ENCODE assay signal across 11 cellular contexts in the genomic region with DNA sequence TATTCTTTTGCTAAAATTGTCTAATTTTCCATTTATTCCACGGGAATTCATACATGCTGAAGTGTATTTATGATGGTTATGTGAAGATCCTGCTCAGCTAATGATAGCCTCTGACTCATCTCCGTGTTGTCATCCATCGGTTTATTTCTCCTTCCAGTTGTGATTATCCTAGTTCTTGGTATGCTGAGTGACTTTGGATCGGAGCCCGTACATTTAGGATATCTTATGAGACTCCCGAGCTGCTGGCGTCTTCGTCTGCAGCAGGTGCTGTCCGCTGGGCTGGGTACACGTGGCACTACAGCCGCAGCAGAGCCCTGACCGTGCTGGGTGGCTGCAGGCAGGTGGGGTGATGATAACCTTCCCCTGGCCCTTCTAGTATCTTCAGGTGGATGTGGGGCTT. TPM values are rescaled to one million over a fixed set of nuclear protein-coding genes. Genes with fewer than 3 reads are reported as not detected.
DNase-seq lines count a peak whose midpoint lies in the region; ATAC-seq, FAIRE-seq and TF ChIP-seq lines count a peak whose summit lies in the region.
"Had no signal": no experiment of that assay in that cellular context is flagged by ENCODE, and none has a peak within 500 bp of the region (broad histone marks: within the 10 kb centered on the region; RNA-seq: fewer than 3 reads in every experiment).

No MANE protein-coding gene starts in this region.

- peak overlapping the region; percentile 80 to 96 (median 95) for H3K4me3 Mint-ChIP-seq in CD4-positive, alpha-beta memory T cell
- peak overlapping the region; percentile 92 for H3K4me3 Mint-ChIP-seq in natural killer cell treated with Interleukin-12 subunit alpha and Interleukin-12 subunit beta and Interleukin-15 and Interleukin-18, amount 100 ng/mL, for 72 hours

- BruUV-seq in GM12878 (replicated peaks; lab: Mats Ljungman, UMichigan) = no TSS peak

- no peak for TF ChIP-seq CTCF in GM12878 (IDR thresholded peaks at IDR 0.05 in 2 of 3, conservative IDR thresholded peaks at IDR 0.05 in 1 of 3; ENCODE audit: control insufficient read depth in 2 of 3, extremely low read depth in 1 of 3, insufficient read depth in 1 of 3, low read depth in 3 of 3, low read length in 3 of 3)
- no peak for TF ChIP-seq CTCF in WERI-Rb-1 (IDR thresholded peaks at IDR 0.05; ENCODE audit: low read depth, low read length)

- peak overlapping the region; percentile 87 to 98 (median 96) for H3K27ac Mint-ChIP-seq in CD4-positive, alpha-beta memory T cell
- H3K27ac Mint-ChIP-seq in natural killer cell treated with Interleukin-12 subunit alpha and Interleukin-12 subunit beta and Interleukin-15 and Interleukin-18, amount 100 ng/mL, for 72 hours = peak overlapping the region; percentile 91 to 96

- RAD21 ChIA-PET in GM12878 (lab: Charles Lee; ENCODE audit: unreplicated experiment) = interaction anchor here (5.8 kb wide), 1 partner anchor 207 kb away, joined by 126 read pairs; no protein-coding TSS in a partner anchor

- no peak for FAIRE-seq in GM12878 (lab: Jason Lieb, UNC)

- no peak overlapping the region for H2AFZ ChIP-seq in GM12878 (ENCODE audit: control insufficient read depth, low read depth, low read length)

- peaks cover 29 to 52% (median 41%) of the 10 kb centered on the region in 4 donors for H3K4me1 Mint-ChIP-seq in CD4-positive, alpha-beta memory T cell
- peaks cover 39 to 43% of the 10 kb centered on the region in 2 donors for H3K4me1 Mint-ChIP-seq in natural killer cell treated with Interleukin-12 subunit alpha and Interleukin-12 subunit beta and Interleukin-15 and Interleukin-18, amount 100 ng/mL, for 72 hours (ENCODE audit: low read depth in 2 of 2)

- no peak overlapping the region for H3K4me2 ChIP-seq in GM12878 (ENCODE audit: control insufficient read depth, insufficient read depth)

- POLR2A ChIA-PET in CD4-positive, alpha-beta memory T cell (lab: Charles Lee; ENCODE audit: partially characterized antibody) = interaction anchor here (1.1 to 3.9 kb wide), 4 partner anchors 77 to 209 kb away, joined by 3 to 21 read pairs (median 4); a partner anchor contains a TSS
- POLR2A ChIA-PET in GM12878 (lab: Charles Lee) = no interaction called here

- TF ChIP-seq RAD21 in GM12878 (IDR thresholded peaks at IDR 0.05; ENCODE audit: insufficient read depth, low read depth, low read length) = no peak

- no peak overlapping the region for H3K4me3 ChIP-seq in CD4-positive, alpha-beta memory T cell (ENCODE audit: low read length in 2 of 2)
- H3K4me3 ChIP-seq in GM12878 = no peak overlapping the region
- no peak overlapping the region for H3K4me3 ChIP-seq in WERI-Rb-1 (ENCODE audit: low read depth, low read length)

- H3K9ac ChIP-seq in GM12878 (ENCODE audit: control insufficient read depth, insufficient read depth, low read length) = no peak overlapping the region

- in situ Hi-C loops in GM12878 (cut with MboI) = no loop called here

- WGBS in GM12878 (ENCODE audit: insufficient coverage, insufficient replicate concordance, low lambda C conversion rate, missing lambda C conversion rate) = 94% methylated on average over 12 of the region's 12 CpGs

- H3K36me3 ChIP-seq in CD4-positive, alpha-beta memory T cell (ENCODE audit: insufficient read depth, low read length) = no peaks in the 10 kb centered on the region
- no peaks in the 10 kb centered on the region for H3K36me3 ChIP-seq in GM12878 (ENCODE audit: control insufficient read depth in 2 of 2, insufficient read depth in 2 of 2, low read length in 1 of 2)
- no peaks in the 10 kb centered on the region for H3K36me3 ChIP-seq in WERI-Rb-1

- H3K79me2 ChIP-seq in GM12878 (ENCODE audit: control insufficient read depth, insufficient read depth, low read length) = no peaks in the 10 kb centered on the region

- no peak for TF ChIP-seq POLR2A in GM12878 (IDR thresholded peaks at IDR 0.05; ENCODE audit: low read depth, low read length)

- no peak for DNase-seq in CD4-positive, alpha-beta memory T cell
- peak; percentile 83 for DNase-seq in LHCN-M2 (ENCODE audit: low read depth)
- no peak for DNase-seq in GM12878 (ENCODE audit: low read depth, low spot score)
- no peak for DNase-seq in natural killer cell treated with Interleukin-12 subunit alpha and Interleukin-12 subunit beta and Interleukin-15 and Interleukin-18, amount 100 ng/mL, for 72 hours (ENCODE audit: low spot score)
- no peak for DNase-seq in NCI-H2107 (lab: John Stamatoyannopoulos, UW)
- DNase-seq in stimulated activated CD4-positive, alpha-beta T cell treated with anti-CD3 and anti-CD28 coated beads, Interleukin-1b, Interleukin-23, amount 100 ng/mL, for 48 hours = no peak
- no peak for DNase-seq in GM03348 (ENCODE audit: low spot score)
- no peak for DNase-seq in WERI-Rb-1
- DNase-seq: H7 had no signal

- H3K27me3 Mint-ChIP-seq in CD4-positive, alpha-beta memory T cell = peaks cover 0 to 3% of the 10 kb centered on the region in 2 donors
- H3K27me3 Mint-ChIP-seq in natural killer cell treated with Interleukin-12 subunit alpha and Interleukin-12 subunit beta and Interleukin-15 and Interleukin-18, amount 100 ng/mL, for 72 hours = no peaks in the 10 kb centered on the region

- no peaks in the 10 kb centered on the region for H3K36me3 Mint-ChIP-seq in CD4-positive, alpha-beta memory T cell
- H3K36me3 Mint-ChIP-seq in natural killer cell treated with Interleukin-12 subunit alpha and Interleukin-12 subunit beta and Interleukin-15 and Interleukin-18, amount 100 ng/mL, for 72 hours = no peaks in the 10 kb centered on the region

- CTCF ChIA-PET in CD4-positive, alpha-beta memory T cell (lab: Charles Lee; ENCODE audit: partially characterized antibody) = interaction anchor here (0.7 to 8.2 kb wide), 6 partner anchors 76 to 209 kb away, joined by 3 to 88 read pairs (median 22); a partner anchor contains a TSS
- CTCF ChIA-PET in GM12878 (lab: Yijun Ruan, JAX) = interaction anchor here (1.5 to 7.6 kb wide), 9 partner anchors 8 to 407 kb away, joined by 4 to 143 read pairs (median 19); no protein-coding TSS in a partner anchor

- no peaks in the 10 kb centered on the region for H3K9me3 Mint-ChIP-seq in CD4-positive, alpha-beta memory T cell
- peaks cover 4% of the 10 kb centered on the region for H3K9me3 Mint-ChIP-seq in natural killer cell treated with Interleukin-12 subunit alpha and Interleukin-12 subunit beta and Interleukin-15 and Interleukin-18, amount 100 ng/mL, for 72 hours

- no peaks in the 10 kb centered on the region for H3K9me3 ChIP-seq in CD4-positive, alpha-beta memory T cell (ENCODE audit: control insufficient read depth in 1 of 2, low read length in 2 of 2)
- no peaks in the 10 kb centered on the region for H3K9me3 ChIP-seq in GM12878 (replicated peaks; ENCODE audit: control insufficient read depth, insufficient read depth, low read length)
- no peaks in the 10 kb centered on the region for H3K9me3 ChIP-seq in WERI-Rb-1 (ENCODE audit: severe bottlenecking)

- TF ChIP-seq EP300 in GM12878 (IDR thresholded peaks at IDR 0.05; ENCODE audit: borderline replicate concordance in 1 of 2, control insufficient read depth in 1 of 2, low read depth in 2 of 2, low read length in 2 of 2) = no peak

- intact Hi-C loops in CD4-positive, alpha-beta memory T cell (cut with micrococcal nuclease) = loop anchor here (5.0 to 10.0 kb wide), 3 partner anchors 102 to 385 kb away; a partner anchor contains a TSS
- intact Hi-C loops in GM12878 (cut with micrococcal nuclease; ENCODE audit: unreplicated experiment) = loop anchor here (2.0 to 10.0 kb wide), 3 partner anchors 85 to 405 kb away; no protein-coding TSS in a partner anchor

- SMC1A ChIA-PET in GM12878 (lab: Charles Lee; ENCODE audit: uncharacterized antibody, unreplicated experiment) = interaction anchor here (0.7 to 6.1 kb wide), 6 partner anchors 80 to 213 kb away, joined by 3 to 82 read pairs (median 9); no protein-coding TSS in a partner anchor

- peak overlapping the region; percentile 63 for H3K27ac ChIP-seq in CD4-positive, alpha-beta memory T cell (ENCODE audit: low read depth, low read length)
- peak overlapping the region; percentile 26; the same call in 1 of the 2 replicates for H3K27ac ChIP-seq in GM12878 (ENCODE audit: control insufficient read depth, insufficient read depth)
- no peak overlapping the region for H3K27ac ChIP-seq in WERI-Rb-1

- peaks cover 37% of the 10 kb centered on the region for H3K4me1 ChIP-seq in CD4-positive, alpha-beta memory T cell (ENCODE audit: insufficient read depth, low read length)
- peaks cover 4% of the 10 kb centered on the region for H3K4me1 ChIP-seq in GM12878 (ENCODE audit: control insufficient read depth, insufficient read depth, low read length)

- no peak for ATAC-seq in GM12878
- ATAC-seq in natural killer cell treated with Interleukin-12 subunit alpha and Interleukin-12 subunit beta and Interleukin-15 and Interleukin-18, amount 100 ng/mL, for 72 hours = no peak

- no peaks in the 10 kb centered on the region for H3K27me3 ChIP-seq in CD4-positive, alpha-beta memory T cell (ENCODE audit: insufficient read depth, low read length)
- H3K27me3 ChIP-seq in GM12878 (replicated peaks in 1 of 2; ENCODE audit: control insufficient read depth in 2 of 2, insufficient read depth in 2 of 2, low read length in 1 of 2) (no peaks in the 10 kb centered on the region), WERI-Rb-1 (ENCODE audit: insufficient read depth, low read depth, severe bottlenecking) (no peaks in the 10 kb centered on the region)

- no peaks in the 10 kb centered on the region for H4K20me1 ChIP-seq in GM12878 (ENCODE audit: control insufficient read depth, insufficient read depth)

TF ChIP-seq in GM12878, 131 proteins besides CTCF, POLR2A, EP300 and RAD21 (continues in another document):
- no peak for TF ChIP-seq SUZ12 (IDR thresholded peaks at IDR 0.05; ENCODE audit: unreplicated experiment)

RNA-seq across cellular contexts. Expression of a gene that starts 40.1 kb away (rescaled TPM):
- not detected for total RNA-seq in CD4-positive, alpha-beta memory T cell
- not detected for polyA plus RNA-seq in CD4-positive, alpha-beta memory T cell
- not detected in 2 replicates for total RNA-seq in LHCN-M2 (2014; rRNA removed)
- not detected for polyA plus RNA-seq in LHCN-M2 (2012)
- not detected in 2 replicates for total RNA-seq in GM12878 (2013; cell fraction: nucleolus; rRNA removed)
- total RNA-seq in GM12878 (2014; rRNA removed) = not detected in 2 replicates
- total RNA-seq in GM12878 (2014; rRNA removed; fragmentation: Illumina TruSeq; extraction: Trizol) = not detected in 2 replicates
- not detected in 2 replicates for total RNA-seq in GM12878 (2021)
- polyA plus RNA-seq in GM12878 (2011; ENCODE audit: low read depth) = not detected
- polyA plus RNA-seq in GM12878 (2011; rRNA removed) = not detected in 2 replicates
- polyA plus RNA-seq in GM12878 (2011; cell fraction: cytosol; rRNA removed) = not detected in 2 replicates
- polyA plus RNA-seq in GM12878 (2011; cell fraction: nucleus; rRNA removed) = not detected in 2 replicates
- polyA plus RNA-seq in GM12878 (2012) = not detected in 2 replicates
- not detected in 2 replicates for polyA plus RNA-seq in GM12878 (2014; fragmentation: Illumina TruSeq; extraction: Trizol)
- polyA plus RNA-seq in GM12878 (2014; fragmentation: Nextera tagmentation; extraction: Ambion mirVana) = not detected
- polyA plus RNA-seq in GM12878 (2014; rRNA removed) = not detected in 2 replicates
- not detected for polyA plus RNA-seq in GM12878 (2016; fragmentation: Nextera tagmentation; extraction: Ambion mirVana)
- not detected in 2 replicates for polyA minus RNA-seq in GM12878 (2011; rRNA and poly(A)+ RNA removed)
- not detected in 2 replicates for polyA minus RNA-seq in GM12878 (2011; cell fraction: cytosol; rRNA and poly(A)+ RNA removed)
- not detected in 2 replicates for polyA minus RNA-seq in GM12878 (2011; cell fraction: nucleus; rRNA and poly(A)+ RNA removed)
- total RNA-seq in natural killer cell treated with Interleukin-12 subunit alpha and Interleukin-12 subunit beta and Interleukin-15 and Interleukin-18, amount 100 ng/mL, for 72 hours = not detected
- total RNA-seq: endothelial cell of umbilical vein, kidney epithelial cell had no signal
- polyA plus RNA-seq: endothelial cell of umbilical vein had no signal
